In genomic region chr14:74955229-74955999, GRCh38 we compare ENCODE assay signal across 8 cellular contexts.
A peak's percentile ranks its signal among the peaks of the same experiment; 100 is the strongest.
DNase-seq lines count a peak whose midpoint lies in the region; ATAC-seq and TF ChIP-seq lines count a peak whose summit lies in the region.

PGF (minus strand) TSS chr14:74955597; CDS start chr14:74955242, 355 bp downstream.

- no peaks in the 10 kb centered on the region for H3K27me3 ChIP-seq in HL-60 (ENCODE audit: insufficient read depth, poor library complexity, severe bottlenecking)

- H3K4me3 ChIP-seq in HL-60 (replicated peaks; ENCODE audit: insufficient read depth, low read length) (peak within 1 kb of the TSS; percentile 30), choroid plexus epithelial cell (ENCODE audit: low read depth, low read length) (peak within 1 kb of the TSS; percentile 63)

- H3K27ac ChIP-seq in HL-60 (replicated peaks): no peak within 1 kb of the TSS

- ATAC-seq in GM21526 (IDR thresholded peaks at IDR 0.05; ENCODE audit: low FRiP score, unreplicated experiment) (no peak), GM18519 (IDR thresholded peaks at IDR 0.05; ENCODE audit: low FRiP score, unreplicated experiment) (no peak)

- DNase-seq in DMS114 treated with DMSO at 0.1 percent for 48 hours (lab: John Stamatoyannopoulos, UW; ENCODE audit: unreplicated experiment) (peak; percentile 5), HL-60 (ENCODE audit: low read depth in 1 of 2, low spot score in 1 of 2) (no peak), T-helper 1 cell (peak in 3 of 5 donors; percentile 12 to 32 (median 22)), choroid plexus epithelial cell (ENCODE audit: low read depth) (peak; percentile 55), kidney tubule cell (ENCODE audit: low spot score) (peak; percentile 45)
- peak; percentile 19 to 26 for DNase-seq in stimulated activated CD4-positive, alpha-beta T cell treated with anti-CD3 and anti-CD28 coated beads, Interleukin-4, amount 100 ng/mL, for 4 hours

- no peak for TF ChIP-seq CTCF in HL-60 (IDR thresholded peaks at IDR 0.05; ENCODE audit: insufficient read depth, low read length)
- TF ChIP-seq CTCF in choroid plexus epithelial cell (conservative IDR thresholded peaks at IDR 0.05; ENCODE audit: low read depth, low read length): no peak

Comparison
In these comparisons a context has a peak if more than half of its experiments do, and no peak if none do; other contexts are left out.
1. DNase-seq: peak in DMS114 treated with DMSO at 0.1 percent for 48 hours (single experiment), T-helper 1 cell (3 of 5), choroid plexus epithelial cell (single experiment), kidney tubule cell (single experiment) and stimulated activated CD4-positive, alpha-beta T cell treated with anti-CD3 and anti-CD28 coated beads, Interleukin-4, amount 100 ng/mL, for 4 hours (2 of 2); none in HL-60 (0 of 2).